ENCODE assay signal across 28 cellular contexts in genomic region chr7:45197461-45197860, GRCh38. TPM values are rescaled to one million over a fixed set of nuclear protein-coding genes. Genes with fewer than 3 reads are reported as not detected.
"Had no signal": no experiment of that assay in that cellular context is flagged by ENCODE, and none has a peak within 500 bp of the region (broad histone marks: within the 10 kb centered on the region; RNA-seq: fewer than 3 reads in every experiment).

No MANE protein-coding gene starts in this region.

- H3K9me3 ChIP-seq: esophagus muscularis mucosa, gastrocnemius medialis, heart left ventricle had no signal

- ATAC-seq: effector memory CD8-positive, alpha-beta T cell; foreskin keratinocyte; gastrocnemius medialis; heart left ventricle had no signal

- H3K27ac Mint-ChIP-seq: activated naive CD4-positive, alpha-beta T cell treated with anti-CD3 and anti-CD28 coated beads for 36 hours; activated naive CD8-positive, alpha-beta T cell had no signal

- H3K4me3 Mint-ChIP-seq: activated naive CD4-positive, alpha-beta T cell treated with anti-CD3 and anti-CD28 coated beads for 36 hours; activated naive CD8-positive, alpha-beta T cell; effector memory CD8-positive, alpha-beta T cell had no signal

- H3K9me3 Mint-ChIP-seq: effector memory CD8-positive, alpha-beta T cell had no signal

- DNase-seq: activated CD4-positive, alpha-beta T cell treated with anti-CD3 and anti-CD28 coated beads for 4 hours; activated CD4-positive, alpha-beta T cell treated with anti-CD3 and anti-CD28 coated beads, Interleukin-2, amount 50 U/mL, for 1 hour; activated CD4-positive, alpha-beta T cell treated with anti-CD3 and anti-CD28 coated beads, Interleukin-2, amount 50 U/mL, for 48 hours; activated CD4-positive, CD25-positive, alpha-beta regulatory T cell; activated CD8-positive, alpha-beta memory T cell treated with anti-CD3 and anti-CD28 coated beads, Interleukin-2, amount 50 U/mL, for 48 hours; activated naive CD4-positive, alpha-beta T cell treated with anti-CD3 and anti-CD28 coated beads for 36 hours; activated T-cell treated with anti-CD3 and anti-CD28 coated beads for 4 hours; activated T-cell treated with anti-CD3 and anti-CD28 coated beads, Interleukin-2, amount 50 U/mL, for 48 hours; amniotic stem cell; anterior cingulate cortex; brain microvascular endothelial cell; caudate nucleus; cortex of kidney; dermis blood vessel endothelial cell; effector CD4-positive, alpha-beta T cell; effector memory CD8-positive, alpha-beta T cell; erythroblast; foreskin keratinocyte; gastrocnemius medialis; glutamatergic neuron; T-helper 2 cell had no signal

- H3K4me3 ChIP-seq: esophagus muscularis mucosa, gastrocnemius medialis, heart left ventricle had no signal

- H3K27ac ChIP-seq: brain microvascular endothelial cell, esophagus muscularis mucosa, foreskin keratinocyte, gastrocnemius medialis, heart left ventricle had no signal

- H3K4me1 ChIP-seq: foreskin keratinocyte, gastrocnemius medialis had no signal

- H3K36me3 Mint-ChIP-seq: activated naive CD8-positive, alpha-beta T cell had no signal

- H3K36me3 ChIP-seq: brain microvascular endothelial cell, esophagus muscularis mucosa, gastrocnemius medialis, heart left ventricle had no signal

- H3K27me3 ChIP-seq: brain microvascular endothelial cell, esophagus muscularis mucosa, gastrocnemius medialis, heart left ventricle had no signal

RNA-seq across cellular contexts. Expression of gene RAMP3, which starts 39.9 kb away (rescaled TPM):
- total RNA-seq: activated naive CD4-positive, alpha-beta T cell treated with anti-CD3 and anti-CD28 coated beads for 36 hours; astrocyte; bronchial epithelial cell; chondrocyte; foreskin keratinocyte; T-helper 1 cell treated with Interleukin-12 subunit alpha and Interleukin-12 subunit beta and Interleukin-4 antibody, amounts not matched to agents 30 ng/mL and 1 ng/mL, for 36 hours had no signal
